ENCODE assay signal across 8 cellular contexts in the genomic region with DNA sequence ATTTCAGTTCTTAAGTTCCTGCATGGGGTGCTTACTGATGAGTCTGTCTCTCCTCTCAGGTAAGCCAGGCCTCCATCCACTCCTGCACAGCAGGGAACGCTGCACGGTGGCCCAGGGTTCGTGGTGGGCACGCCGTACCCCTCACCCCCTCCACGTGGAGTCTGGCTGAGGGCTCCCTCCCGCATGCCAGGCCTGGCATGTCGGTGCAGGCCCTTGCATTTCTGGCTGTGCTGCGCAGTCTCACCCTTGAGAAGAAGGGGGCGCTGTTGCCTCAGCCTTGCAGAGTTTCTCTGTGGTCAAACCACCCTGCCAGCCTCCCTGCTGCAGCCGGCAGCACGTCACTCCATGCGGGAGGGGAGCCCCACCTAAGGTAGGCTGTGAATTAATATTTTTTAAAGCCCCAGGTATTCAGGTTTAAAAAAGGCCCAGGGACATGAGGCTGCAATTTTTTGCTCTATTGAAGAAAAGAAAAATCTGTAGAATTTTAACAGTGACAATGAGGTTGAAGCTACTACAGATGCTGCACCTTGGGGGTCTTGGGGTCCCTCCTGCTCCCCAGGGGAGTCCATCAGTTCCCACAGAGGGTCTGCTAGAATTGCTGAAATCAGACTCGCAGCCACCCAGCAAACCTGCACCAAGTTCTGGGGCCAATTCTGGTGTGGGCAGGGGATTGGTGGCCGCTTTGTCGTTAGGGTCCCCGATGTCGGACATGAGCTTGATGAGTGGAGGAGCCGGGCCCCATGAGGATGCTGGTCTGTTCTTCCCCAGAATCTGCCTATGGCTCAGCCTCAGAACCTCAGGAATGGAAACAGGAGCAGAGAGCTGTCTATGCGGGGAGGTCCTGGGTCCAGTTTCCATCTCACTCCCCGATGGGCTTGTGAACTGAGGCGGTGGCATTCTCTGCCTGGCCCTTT. TPM values are rescaled to one million over a fixed set of nuclear protein-coding genes. Genes with fewer than 3 reads are reported as not detected.
A peak's percentile ranks its signal among the peaks of the same experiment; 100 is the strongest.
DNase-seq lines count a peak whose midpoint lies in the region; ATAC-seq and TF ChIP-seq lines count a peak whose summit lies in the region.

No MANE protein-coding gene starts in this region.

- H3K9ac ChIP-seq in Loucy (ENCODE audit: low read depth, low read length, poor library complexity, severe bottlenecking) (peak overlapping the region; percentile 87), trophoblast cell (ENCODE audit: low read length) (no peak overlapping the region)

- H4K91ac ChIP-seq in trophoblast cell (ENCODE audit: low read depth, low read length), result no peak overlapping the region

- peak overlapping the region; percentile 74 for H4K8ac ChIP-seq in trophoblast cell (ENCODE audit: low read depth, low read length)

- H2BK120ac ChIP-seq in trophoblast cell (ENCODE audit: insufficient read depth, low read length, poor library complexity), result no peak overlapping the region

- peak overlapping the region; percentile 73 for H4K12ac ChIP-seq in trophoblast cell (ENCODE audit: low read depth, low read length)

- H3K27me3 Mint-ChIP-seq in glutamatergic neuron (ENCODE audit: unreplicated experiment), result peaks cover 10% of the 10 kb centered on the region

- H3K4me2 ChIP-seq in Loucy (ENCODE audit: low read depth, low read length, poor library complexity, severe bottlenecking), result peak overlapping the region; percentile 96
- no peak overlapping the region for H3K4me2 ChIP-seq in trophoblast cell (ENCODE audit: low read length)

- H2BK5ac ChIP-seq in trophoblast cell (ENCODE audit: low read depth, low read length, poor library complexity), result no peak overlapping the region

- H3K9me2 ChIP-seq in Loucy (replicated peaks; ENCODE audit: low read depth, low read length), result no peaks in the 10 kb centered on the region

- peaks cover 3% of the 10 kb centered on the region for H3K9me3 Mint-ChIP-seq in glutamatergic neuron (ENCODE audit: unreplicated experiment)

- H3K4me1 ChIP-seq in HAP-1 (no peaks in the 10 kb centered on the region), Loucy (ENCODE audit: insufficient read depth, low read length, poor library complexity, severe bottlenecking) (peaks cover 23% of the 10 kb centered on the region), trophoblast cell (ENCODE audit: control insufficient read depth in 1 of 2, insufficient read depth in 2 of 2, low read length in 2 of 2) (peaks cover 10% of the 10 kb centered on the region in 2 experiments), upper lobe of right lung (peaks cover 15% of the 10 kb centered on the region)

- in situ Hi-C loops in HAP-1 (cut with MboI; ENCODE audit: low sequenced_read_pairs), result loop anchor here (25.0 kb wide), 1 partner anchor 1096 kb away; a partner anchor contains a TSS

- H3K79me2 ChIP-seq in Loucy (ENCODE audit: insufficient read depth, low read length) (no peaks in the 10 kb centered on the region), trophoblast cell (ENCODE audit: control insufficient read depth, insufficient read depth, low read length, poor library complexity) (no peaks in the 10 kb centered on the region)

- H3K27me3 ChIP-seq in GM06990 (replicated peaks; ENCODE audit: control insufficient read depth, insufficient read depth, low read length) (no peaks in the 10 kb centered on the region), HAP-1 (ENCODE audit: low read depth) (no peaks in the 10 kb centered on the region), Loucy (ENCODE audit: insufficient read depth, low read length, poor library complexity, severe bottlenecking) (no peaks in the 10 kb centered on the region), trophoblast cell (ENCODE audit: insufficient read depth, low read length) (no peaks in the 10 kb centered on the region), upper lobe of right lung (no peaks in the 10 kb centered on the region)

- TF ChIP-seq CTCF in GM06990 (IDR thresholded peaks at IDR 0.05; ENCODE audit: insufficient read depth, low read length, poor library complexity, severe bottlenecking), result peak; percentile 81
- TF ChIP-seq CTCF in Loucy (conservative IDR thresholded peaks at IDR 0.05; ENCODE audit: low read length), result peak; percentile 81
- peak; percentile 96 for TF ChIP-seq CTCF in glutamatergic neuron (IDR thresholded peaks at IDR 0.05; ENCODE audit: partially characterized antibody, unreplicated experiment)
- TF ChIP-seq CTCF in upper lobe of right lung (IDR thresholded peaks at IDR 0.05), result peak; percentile 87

- no peak overlapping the region for H3K4me3 Mint-ChIP-seq in glutamatergic neuron (ENCODE audit: unreplicated experiment)

- no peak overlapping the region for H2AK5ac ChIP-seq in trophoblast cell (ENCODE audit: low read length)

- H3K18ac ChIP-seq in trophoblast cell (ENCODE audit: low read length), result no peak overlapping the region

- H3K79me1 ChIP-seq in trophoblast cell (ENCODE audit: low read length), result no peaks in the 10 kb centered on the region

- H3K9me3 ChIP-seq in HAP-1, result no peaks in the 10 kb centered on the region
- H3K9me3 ChIP-seq in Loucy (ENCODE audit: insufficient read depth, low read depth, low read length), result no peaks in the 10 kb centered on the region
- H3K9me3 ChIP-seq in trophoblast cell (ENCODE audit: insufficient read depth, low read depth, low read length), result peaks cover 2% of the 10 kb centered on the region
- H3K9me3 ChIP-seq in upper lobe of right lung, result no peaks in the 10 kb centered on the region

- peaks cover 4% of the 10 kb centered on the region; the same call in 1 of the 2 replicates for H3F3A ChIP-seq in Loucy (ENCODE audit: low read depth)

- no peak overlapping the region for H3K23ac ChIP-seq in trophoblast cell (ENCODE audit: low read length)

- peaks cover 3% of the 10 kb centered on the region for H3K4me1 Mint-ChIP-seq in glutamatergic neuron (ENCODE audit: low read depth, unreplicated experiment)

- H3K14ac ChIP-seq in trophoblast cell (ENCODE audit: low read length), result no peak overlapping the region

- peak overlapping the region; percentile 69 for H2AFZ ChIP-seq in Loucy (ENCODE audit: low read length)
- peak overlapping the region; percentile 56 for H2AFZ ChIP-seq in trophoblast cell (ENCODE audit: insufficient read depth, low read length, poor library complexity)

- no CpG with 5 or more reads among the region's 22 CpGs for WGBS in trophoblast cell (ENCODE audit: extremely low coverage, insufficient coverage, insufficient read length)

- H3K36me3 ChIP-seq in GM06990 (ENCODE audit: control insufficient read depth, insufficient read depth, low read length) (no peaks in the 10 kb centered on the region), HAP-1 (replicated peaks) (no peaks in the 10 kb centered on the region), Loucy (ENCODE audit: insufficient read depth, low read length) (no peaks in the 10 kb centered on the region), trophoblast cell (ENCODE audit: control insufficient read depth in 1 of 2, insufficient read depth in 2 of 2, low read length in 2 of 2) (peaks cover 0 to 2% of the 10 kb centered on the region in 2 experiments), upper lobe of right lung (no peaks in the 10 kb centered on the region)

- peak; percentile 86 for ATAC-seq in upper lobe of right lung

- no peak overlapping the region for H3K4ac ChIP-seq in trophoblast cell (ENCODE audit: low read depth, low read length)

- H3K27ac Mint-ChIP-seq in glutamatergic neuron (ENCODE audit: unreplicated experiment), result no peak overlapping the region

- H4K20me1 ChIP-seq in Loucy (ENCODE audit: insufficient read depth, low read length, poor library complexity, severe bottlenecking), result no peaks in the 10 kb centered on the region

- DNase-seq in GM06990 (ENCODE audit: extremely low read depth, insufficient read length) (peak; percentile 49), HAP-1 (ENCODE audit: low spot score in 2 of 2) (peak; percentile 45 to 87), SHP77 (lab: John Stamatoyannopoulos, UW) (peak; percentile 90 to 92), glutamatergic neuron (peak; percentile 91), trophoblast cell (peak; percentile 91 to 97), upper lobe of right lung (peak; percentile 88)
- DNase-seq in activated naive CD4-positive, alpha-beta T cell treated with Interleukin-2 at 50 U/mL for 16 hours, result peak; percentile 66

- H3K4me3 ChIP-seq in GM06990 (replicated peaks; ENCODE audit: low read depth, low read length), result no peak overlapping the region
- H3K4me3 ChIP-seq in HAP-1, result no peak overlapping the region
- H3K4me3 ChIP-seq in Loucy (ENCODE audit: low read length, poor library complexity, severe bottlenecking), result peak overlapping the region; percentile 69
- H3K4me3 ChIP-seq in trophoblast cell (ENCODE audit: low read depth, low read length), result no peak overlapping the region
- H3K4me3 ChIP-seq in upper lobe of right lung, result no peak overlapping the region

- intact Hi-C loops in upper lobe of right lung (cut with DNase I), result no loop called here

- H3K27ac ChIP-seq in trophoblast cell (ENCODE audit: low read depth, low read length) (no peak overlapping the region), upper lobe of right lung (peak overlapping the region; percentile 63)

- no peaks in the 10 kb centered on the region for H3K36me3 Mint-ChIP-seq in glutamatergic neuron (ENCODE audit: unreplicated experiment)

- H2BK12ac ChIP-seq in trophoblast cell (ENCODE audit: low read length), result no peak overlapping the region

RNA-seq across cellular contexts. Expression of a gene that starts 52.6 kb away (rescaled TPM):
- 23.7 TPM for total RNA-seq in glutamatergic neuron (ENCODE audit: unreplicated experiment)
- 27.5 and 27.8 TPM in 2 replicates for polyA plus RNA-seq in trophoblast cell (2013)
- total RNA-seq in upper lobe of right lung, result 19.9 TPM
